In the genomic region with DNA sequence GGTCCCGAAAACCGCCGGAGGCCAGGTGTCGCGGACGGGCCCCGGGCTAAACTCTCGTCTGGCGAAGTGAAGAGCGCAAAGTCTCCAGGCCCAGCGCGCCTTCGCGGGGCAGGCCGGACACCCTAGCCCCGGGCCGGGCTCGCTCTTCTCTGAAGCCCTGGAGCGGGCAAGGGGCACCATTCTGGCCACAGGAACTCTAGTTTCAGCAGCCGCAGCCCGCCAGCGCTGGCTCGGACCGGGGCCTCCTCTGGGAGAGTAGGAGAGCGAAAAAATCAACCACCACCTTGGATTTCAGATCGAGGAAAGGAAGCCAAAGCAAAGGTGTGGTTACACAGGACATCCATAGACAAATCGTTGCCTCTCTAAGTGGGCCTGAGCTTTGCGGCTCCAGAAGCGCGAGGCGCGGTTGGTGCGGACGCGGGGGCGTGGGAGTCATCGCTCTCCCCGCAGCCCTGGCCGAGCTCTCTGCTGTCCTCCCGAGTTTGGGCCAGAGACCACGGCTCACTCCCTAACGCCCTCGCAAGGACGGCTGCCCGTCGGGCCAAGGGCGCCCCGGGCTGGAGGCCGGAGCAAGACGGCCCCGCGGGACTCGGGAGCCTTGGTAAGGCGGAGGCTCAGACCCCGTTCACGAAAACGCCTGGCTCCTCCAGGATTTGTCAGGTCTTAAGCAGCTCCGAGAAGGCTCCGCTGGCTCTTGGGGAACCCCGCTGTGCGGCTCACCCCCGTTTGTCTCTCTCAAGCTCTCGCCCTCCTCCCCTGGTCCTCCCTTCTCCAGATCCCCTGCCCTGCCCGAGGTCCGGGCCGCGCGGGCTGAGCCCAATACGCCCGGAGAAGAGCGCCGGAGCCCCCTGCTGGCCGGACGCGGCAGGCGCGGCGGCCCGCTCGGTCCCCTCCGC, we compare ENCODE assay signal across 8 cellular contexts.
DNase-seq lines count a peak whose midpoint lies in the region; ATAC-seq and TF ChIP-seq lines count a peak whose summit lies in the region.

No MANE protein-coding gene starts in this region.

- H3K9me2 ChIP-seq in PC-9 (ENCODE audit: insufficient read depth) = no peaks in the 10 kb centered on the region

- peak; percentile 94 for ATAC-seq in GM19372 (IDR thresholded peaks at IDR 0.05; ENCODE audit: low read depth, unreplicated experiment)
- ATAC-seq in HG03439 (IDR thresholded peaks at IDR 0.05; ENCODE audit: unreplicated experiment) = peak; percentile 97
- ATAC-seq in activated naive CD4-positive, alpha-beta T cell treated with anti-CD3 and anti-CD28 coated beads, Interleukin-2, amount 50 U/mL, for 72 hours = peak; percentile 92 to 95
- ATAC-seq in Right ventricle myocardium inferior = peak; percentile 97
- ATAC-seq in omental fat pad (ENCODE audit: low FRiP score) = peak; percentile 95

- POLR2A ChIA-PET in PC-9 (lab: Charles Lee; ENCODE audit: unreplicated experiment) = interaction anchor here (0.6 to 0.8 kb wide), 2 partner anchors 156 to 415 kb away, joined by 3 to 6 read pairs; no protein-coding TSS in a partner anchor

- BruUV-seq in PC-9 (replicated peaks; lab: Mats Ljungman, UMichigan) = TSS peak; percentile 94

- intact Hi-C loops in PC-9 (cut with micrococcal nuclease; ENCODE audit: unreplicated experiment) = loop anchor here (1.0 to 10.0 kb wide), 9 partner anchors 161 to 1816 kb away; no protein-coding TSS in a partner anchor
- intact Hi-C loops in Right ventricle myocardium inferior (cut with DNase I) = loop anchor here (5.0 kb wide), 2 partner anchors 231 to 1086 kb away; no protein-coding TSS in a partner anchor
- intact Hi-C loops in uterus (cut with DNase I; ENCODE audit: low total_unique reads) = no loop called here

- no peak overlapping the region for H3K27ac Mint-ChIP-seq in activated naive CD4-positive, alpha-beta T cell treated with anti-CD3 and anti-CD28 coated beads, Interleukin-2, amount 50 U/mL, for 72 hours

- H4K20me1 ChIP-seq in PC-9 (ENCODE audit: insufficient read depth) = no peaks in the 10 kb centered on the region

- TF ChIP-seq POLR2A in uterus (IDR thresholded peaks at IDR 0.05) = no peak

- TF ChIP-seq CTCF in PC-9 (conservative IDR thresholded peaks at IDR 0.05) (peak; percentile 94), omental fat pad (IDR thresholded peaks at IDR 0.05) (peak in 2 of 3 donors; percentile 76 to 87), uterus (IDR thresholded peaks at IDR 0.05) (peak; percentile 43 to 82 (median 72))

- H3K27me3 ChIP-seq in PC-9 (ENCODE audit: insufficient read depth, low read depth) = no peaks in the 10 kb centered on the region
- H3K27me3 ChIP-seq in uterus = peaks cover 0 to 24% of the 10 kb centered on the region in 2 donors

- H3K9me3 ChIP-seq in PC-9 (ENCODE audit: insufficient read depth, low read depth) (no peaks in the 10 kb centered on the region), uterus (no peaks in the 10 kb centered on the region)

- peak overlapping the region; percentile 95 for H2AFZ ChIP-seq in PC-9

- H3K36me3 Mint-ChIP-seq in activated naive CD4-positive, alpha-beta T cell treated with anti-CD3 and anti-CD28 coated beads, Interleukin-2, amount 50 U/mL, for 72 hours = peaks cover 0 to 4% of the 10 kb centered on the region in 2 donors

- CTCF ChIA-PET in PC-9 (lab: Charles Lee) = interaction anchor here (0.6 to 1.1 kb wide), 5 partner anchors 49 to 415 kb away, joined by 3 to 4 read pairs (median 3); no protein-coding TSS in a partner anchor

- H3K9me3 Mint-ChIP-seq in activated naive CD4-positive, alpha-beta T cell treated with anti-CD3 and anti-CD28 coated beads, Interleukin-2, amount 50 U/mL, for 72 hours = no peaks in the 10 kb centered on the region

- H3K36me3 ChIP-seq in PC-9 (ENCODE audit: low read depth) (no peaks in the 10 kb centered on the region), uterus (no peaks in the 10 kb centered on the region)

- DNase-seq in COLO668 (lab: John Stamatoyannopoulos, UW; ENCODE audit: unreplicated experiment) = peak; percentile 73
- DNase-seq in PC-9 = peak in 1 of 2 experiments; percentile 82
- peak; percentile 65 to 77 for DNase-seq in activated naive CD4-positive, alpha-beta T cell treated with anti-CD3 and anti-CD28 coated beads, Interleukin-2, amount 50 U/mL, for 72 hours (ENCODE audit: low spot score in 2 of 2)
- DNase-seq in Right ventricle myocardium inferior (ENCODE audit: missing footprints) = peak; percentile 79
- DNase-seq in omental fat pad (ENCODE audit: low spot score) = no peak
- peak in 1 of 2 donors; percentile 44 for DNase-seq in uterus

- H3F3A ChIP-seq in PC-9 (ENCODE audit: insufficient read depth, low read depth) = no peaks in the 10 kb centered on the region

- no peaks in the 10 kb centered on the region for H3K79me2 ChIP-seq in PC-9 (ENCODE audit: low read depth)

- H3K4me3 ChIP-seq in PC-9 (peak overlapping the region; percentile 58), uterus (peak overlapping the region; percentile 11 to 27)

- H3K4me2 ChIP-seq in PC-9 = peak overlapping the region; percentile 84

- H3K4me1 ChIP-seq in PC-9 (replicated peaks; ENCODE audit: insufficient read depth) (no peaks in the 10 kb centered on the region), uterus (no peaks in the 10 kb centered on the region)

- H3K27ac ChIP-seq in PC-9 (no peak overlapping the region), uterus (no peak overlapping the region)
